In genomic region chr1:226895644-226896043, GRCh38 we compare ENCODE assay signal across 30 cellular contexts.
"Had no signal": no experiment of that assay in that cellular context is flagged by ENCODE, and none has a peak within 500 bp of the region (broad histone marks: within the 10 kb centered on the region; RNA-seq: fewer than 3 reads in every experiment).

No MANE protein-coding gene starts in this region.

- H3K4me3 Mint-ChIP-seq: activated B cell treated with CpG ODN at 0.5 μM for 24 hours; activated CD8-positive, alpha-beta memory T cell treated with anti-CD3 and anti-CD28 coated beads, Interleukin-2, amount 10 ng/mL, durations not matched to agents 7 days and 5 days; activated CD8-positive, alpha-beta T cell treated with anti-CD3 and anti-CD28 coated beads, Interleukin-2, amount 10 ng/mL, durations not matched to agents 7 days and 5 days; activated naive CD4-positive, alpha-beta T cell treated with anti-CD3 and anti-CD28 coated beads for 36 hours; activated naive CD8-positive, alpha-beta T cell; activated T-helper 1 cell treated with anti-CD3 and anti-CD28 coated beads, Interleukin-12 subunit alpha, Interleukin-12 subunit beta, Interleukin-2, Interleukin-4 antibody, amounts not matched to agents 30 ng/mL and 10 ng/mL and 1 ng/mL, durations not matched to agents 14 hours and 24 hours and 36 hours; effector memory CD8-positive, alpha-beta T cell had no signal

- H3K9me3 ChIP-seq: esophagus muscularis mucosa, gastroesophageal sphincter had no signal

- H3K36me3 ChIP-seq: brain microvascular endothelial cell, WERI-Rb-1 had no signal

- H3K27me3 Mint-ChIP-seq: activated B cell treated with CpG ODN at 0.5 μM for 24 hours; activated CD8-positive, alpha-beta memory T cell treated with anti-CD3 and anti-CD28 coated beads, Interleukin-2, amount 10 ng/mL, durations not matched to agents 7 days and 5 days; activated naive CD8-positive, alpha-beta T cell; effector memory CD8-positive, alpha-beta T cell had no signal

- H3K27ac ChIP-seq: brain microvascular endothelial cell, epithelial cell of prostate, esophagus muscularis mucosa, gastroesophageal sphincter, WERI-Rb-1 had no signal

- H3K27me3 ChIP-seq: brain microvascular endothelial cell, esophagus muscularis mucosa, gastroesophageal sphincter had no signal

- H3K4me3 ChIP-seq: esophagus muscularis mucosa, gastroesophageal sphincter had no signal

- H3K9me3 Mint-ChIP-seq: activated B cell treated with CpG ODN at 0.5 μM for 24 hours; activated naive CD4-positive, alpha-beta T cell treated with anti-CD3 and anti-CD28 coated beads for 36 hours; activated T-helper 1 cell treated with anti-CD3 and anti-CD28 coated beads, Interleukin-12 subunit alpha, Interleukin-12 subunit beta, Interleukin-2, Interleukin-4 antibody, amounts not matched to agents 30 ng/mL and 10 ng/mL and 1 ng/mL, durations not matched to agents 14 hours and 24 hours and 36 hours; activated T-helper 2 cell treated with anti-CD3 and anti-CD28 coated beads, Interferon-gamma antibody, Interleukin-2, Interleukin-4, amounts not matched to agents 10 μg/mL and 5 μg/mL and 100 μg/mL, durations not matched to agents 14 hours and 24 hours and 36 hours; effector memory CD8-positive, alpha-beta T cell had no signal

- DNase-seq: activated B cell treated with CpG ODN at 0.5 μM for 24 hours; activated CD4-positive, alpha-beta T cell treated with anti-CD3 and anti-CD28 coated beads for 48 hours; activated CD4-positive, alpha-beta T cell treated with anti-CD3 and anti-CD28 coated beads, Interleukin-2, amount 50 U/mL, for 1 hour; activated CD4-positive, alpha-beta T cell treated with anti-CD3 and anti-CD28 coated beads, Interleukin-2, amount 50 U/mL, for 48 hours; activated CD8-positive, alpha-beta memory T cell treated with anti-CD3 and anti-CD28 coated beads, Interleukin-2, amount 10 ng/mL, durations not matched to agents 7 days and 5 days; activated CD8-positive, alpha-beta memory T cell treated with anti-CD3 and anti-CD28 coated beads, Interleukin-2, amount 50 U/mL, for 4 hours; activated CD8-positive, alpha-beta T cell treated with anti-CD3 and anti-CD28 coated beads, Interleukin-2, amount 10 ng/mL, durations not matched to agents 7 days and 5 days; activated effector memory CD4-positive, alpha-beta T cell treated with anti-CD3 and anti-CD28 coated beads, Interleukin-2, amount 50 U/mL, for 16 hours; activated naive CD4-positive, alpha-beta T cell treated with anti-CD3 and anti-CD28 coated beads for 36 hours; activated T-cell treated with anti-CD3 and anti-CD28 coated beads, Interleukin-2, amount 50 U/mL, for 1 hour; activated T-cell treated with anti-CD3 and anti-CD28 coated beads, Interleukin-2, amount 50 U/mL, for 48 hours; amniotic stem cell; anterior cingulate cortex; brain microvascular endothelial cell; caudate nucleus; cortex of kidney; dermis blood vessel endothelial cell; effector CD4-positive, alpha-beta T cell; effector memory CD8-positive, alpha-beta T cell; foreskin melanocyte; T-helper 2 cell; WERI-Rb-1 had no signal

- H3K27ac Mint-ChIP-seq: activated B cell treated with CpG ODN at 0.5 μM for 24 hours; activated CD8-positive, alpha-beta memory T cell treated with anti-CD3 and anti-CD28 coated beads, Interleukin-2, amount 10 ng/mL, durations not matched to agents 7 days and 5 days; activated CD8-positive, alpha-beta T cell treated with anti-CD3 and anti-CD28 coated beads, Interleukin-2, amount 10 ng/mL, durations not matched to agents 7 days and 5 days; activated naive CD4-positive, alpha-beta T cell treated with anti-CD3 and anti-CD28 coated beads for 36 hours; activated naive CD8-positive, alpha-beta T cell; activated T-helper 1 cell treated with anti-CD3 and anti-CD28 coated beads, Interleukin-12 subunit alpha, Interleukin-12 subunit beta, Interleukin-2, Interleukin-4 antibody, amounts not matched to agents 30 ng/mL and 10 ng/mL and 1 ng/mL, durations not matched to agents 14 hours and 24 hours and 36 hours; activated T-helper 2 cell treated with anti-CD3 and anti-CD28 coated beads, Interferon-gamma antibody, Interleukin-2, Interleukin-4, amounts not matched to agents 10 μg/mL and 5 μg/mL and 100 μg/mL, durations not matched to agents 14 hours and 24 hours and 36 hours; effector memory CD8-positive, alpha-beta T cell had no signal

- ATAC-seq: activated CD4-positive, CD25-positive, alpha-beta regulatory T cell treated with anti-CD3 and anti-CD28 coated beads, Interleukin-2, amount 50 U/mL, for 24 hours; activated CD8-positive, alpha-beta memory T cell treated with anti-CD3 and anti-CD28 coated beads, Interleukin-2, amount 10 ng/mL, durations not matched to agents 7 days and 5 days; activated CD8-positive, alpha-beta T cell treated with anti-CD3 and anti-CD28 coated beads, Interleukin-2, amount 10 ng/mL, durations not matched to agents 7 days and 5 days; effector memory CD8-positive, alpha-beta T cell; gastroesophageal sphincter; SK-N-SH treated with all-trans-retinoic acid at 6 μM for 48 hours had no signal

- H3K4me1 Mint-ChIP-seq: activated B cell treated with CpG ODN at 0.5 μM for 24 hours; activated CD8-positive, alpha-beta memory T cell treated with anti-CD3 and anti-CD28 coated beads, Interleukin-2, amount 10 ng/mL, durations not matched to agents 7 days and 5 days had no signal

- H3K36me3 Mint-ChIP-seq: activated CD8-positive, alpha-beta memory T cell treated with anti-CD3 and anti-CD28 coated beads, Interleukin-2, amount 10 ng/mL, durations not matched to agents 7 days and 5 days had no signal

- H3K4me1 ChIP-seq: gastroesophageal sphincter had no signal
